6 cellular contexts compared by ENCODE assay signal in genomic region chr1:23900017-23900416, GRCh38. TPM values are rescaled to one million over a fixed set of nuclear protein-coding genes. Genes with fewer than 3 reads are reported as not detected.
"Had no signal": no experiment of that assay in that cellular context is flagged by ENCODE, and none has a peak within 500 bp of the region (broad histone marks: within the 10 kb centered on the region; RNA-seq: fewer than 3 reads in every experiment).

No MANE protein-coding gene starts in this region.

RNA-seq across cellular contexts. Expression of gene CNR2, which starts 13.1 kb away (rescaled TPM):
- total RNA-seq: gastroesophageal sphincter, mesothelial cell of epicardium, myocyte, osteoblast had no signal
- polyA plus RNA-seq: keratinocyte, urinary bladder had no signal
